27 cellular contexts compared by ENCODE assay signal in the genomic region with DNA sequence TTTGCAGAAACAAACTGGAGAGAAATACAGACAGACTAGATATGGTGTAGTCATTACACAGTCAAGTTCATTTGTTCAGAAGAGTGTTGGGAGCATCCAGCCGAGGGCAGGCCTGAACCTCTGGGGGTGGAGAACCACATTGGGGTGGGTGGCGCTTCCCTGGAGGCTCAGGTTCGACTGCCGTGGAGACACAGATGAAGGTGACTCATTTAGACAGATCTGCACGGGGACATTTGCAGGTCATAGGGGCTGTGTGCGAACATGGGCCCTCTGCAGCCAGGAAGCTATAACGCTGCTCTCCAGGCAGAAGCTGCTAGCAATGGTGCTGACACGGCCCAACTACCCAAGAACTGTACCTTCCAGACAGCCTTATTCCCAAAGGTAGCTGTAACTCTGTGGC.
"Had no signal": no experiment of that assay in that cellular context is flagged by ENCODE, and none has a peak within 500 bp of the region (broad histone marks: within the 10 kb centered on the region; RNA-seq: fewer than 3 reads in every experiment).

No MANE protein-coding gene starts in this region.

- FAIRE-seq: endometrium, islet of Langerhans, pancreas, small intestine had no signal

- H3K27me3 Mint-ChIP-seq: stimulated activated naive B cell treated with anti-CD40 and anti-IgM and Interleukin-4, amounts not matched to agents 10 μg/mL and 1 μg/mL and 100 μg/mL, for 72 hours had no signal

- H3K4me1 ChIP-seq: heart right ventricle, left lung, pancreas, suprapubic skin, transverse colon, vagina had no signal

- H3K27ac ChIP-seq: esophagus squamous epithelium, heart right ventricle, left lung, neutrophil, pancreas, suprapubic skin, transverse colon, vagina had no signal

- H3K4me3 ChIP-seq: esophagus squamous epithelium, heart right ventricle, left lung, pancreas, suprapubic skin, transverse colon, vagina had no signal

- ATAC-seq: effector memory CD8-positive, alpha-beta T cell; left cardiac atrium; left lung; naive thymus-derived CD8-positive, alpha-beta T cell; pancreas; stimulated activated naive B cell treated with anti-CD40 and anti-IgM and Interleukin-4, amounts not matched to agents 10 μg/mL and 1 μg/mL and 100 μg/mL, for 72 hours had no signal

- H3K36me3 Mint-ChIP-seq: naive thymus-derived CD8-positive, alpha-beta T cell had no signal

- H3K9me3 ChIP-seq: esophagus squamous epithelium, heart right ventricle, left lung, neutrophil, pancreas, suprapubic skin, transverse colon, vagina had no signal

- H3K36me3 ChIP-seq: esophagus squamous epithelium, heart right ventricle, left lung, neutrophil, pancreas, suprapubic skin, transverse colon, vagina had no signal

- H3K9me3 Mint-ChIP-seq: effector memory CD8-positive, alpha-beta T cell; naive thymus-derived CD8-positive, alpha-beta T cell; nephron progenitor cell; stimulated activated naive B cell treated with anti-CD40 and anti-IgM and Interleukin-4, amounts not matched to agents 10 μg/mL and 1 μg/mL and 100 μg/mL, for 72 hours; stimulated activated naive CD8-positive, alpha-beta T cell treated with anti-CD3 and anti-CD28 coated beads, Interleukin-15, Interleukin-2, amounts not matched to agents 100 ng/mL and 50 ng/mL, for 24 hours had no signal

- H3K4me3 Mint-ChIP-seq: effector memory CD8-positive, alpha-beta T cell; naive thymus-derived CD8-positive, alpha-beta T cell; nephron progenitor cell; stimulated activated naive B cell treated with anti-CD40 and anti-IgM and Interleukin-4, amounts not matched to agents 10 μg/mL and 1 μg/mL and 100 μg/mL, for 72 hours; stimulated activated naive CD8-positive, alpha-beta T cell treated with anti-CD3 and anti-CD28 coated beads, Interleukin-15, Interleukin-2, amounts not matched to agents 100 ng/mL and 50 ng/mL, for 24 hours had no signal

- H3K27me3 ChIP-seq: esophagus squamous epithelium, heart right ventricle, left lung, neutrophil, pancreas, suprapubic skin, transverse colon, vagina had no signal

- DNase-seq: cortex of kidney; effector memory CD8-positive, alpha-beta T cell; erythroblast; esophagus squamous epithelium; foreskin melanocyte; glutamatergic neuron; heart right ventricle; hippocampal formation; left cardiac atrium; left lung; mesenchymal stem cell; midbrain; naive thymus-derived CD8-positive, alpha-beta T cell; nephron progenitor cell; pancreas; retina; small intestine; stimulated activated CD4-positive, alpha-beta T cell treated with anti-CD3 and anti-CD28 coated beads, Interleukin-15, amount 100 ng/mL, for 24 hours; stimulated activated CD4-positive, alpha-beta T cell treated with anti-CD3 and anti-CD28 coated beads, Interleukin-2, amount 100 ng/mL, for 48 hours; stimulated activated naive B cell treated with anti-CD40 and anti-IgM and Interleukin-4, amounts not matched to agents 10 μg/mL and 1 μg/mL and 100 μg/mL, for 72 hours; transverse colon had no signal

- H3K27ac Mint-ChIP-seq: effector memory CD8-positive, alpha-beta T cell; naive thymus-derived CD8-positive, alpha-beta T cell; stimulated activated naive B cell treated with anti-CD40 and anti-IgM and Interleukin-4, amounts not matched to agents 10 μg/mL and 1 μg/mL and 100 μg/mL, for 72 hours; stimulated activated naive CD8-positive, alpha-beta T cell treated with anti-CD3 and anti-CD28 coated beads, Interleukin-15, Interleukin-2, amounts not matched to agents 100 ng/mL and 50 ng/mL, for 24 hours had no signal
